ENCODE assay signal across 6 cellular contexts in genomic region chr6:132079286-132079685, GRCh38.
"Had no signal": no experiment of that assay in that cellular context is flagged by ENCODE, and none has a peak within 500 bp of the region (broad histone marks: within the 10 kb centered on the region; RNA-seq: fewer than 3 reads in every experiment).

No MANE protein-coding gene starts in this region.

- H3K9ac ChIP-seq: KMS-11 had no signal

- ATAC-seq: HepG2, K562 had no signal

- H3K27ac ChIP-seq: HL-60, KMS-11 had no signal

- DNase-seq: KBM-7, KG1 had no signal

- H3K4me2 ChIP-seq: KMS-11 had no signal

- H3K4me3 ChIP-seq: K562 had no signal
